Comparison of ENCODE assay signal across 1 cellular context in the genomic region with DNA sequence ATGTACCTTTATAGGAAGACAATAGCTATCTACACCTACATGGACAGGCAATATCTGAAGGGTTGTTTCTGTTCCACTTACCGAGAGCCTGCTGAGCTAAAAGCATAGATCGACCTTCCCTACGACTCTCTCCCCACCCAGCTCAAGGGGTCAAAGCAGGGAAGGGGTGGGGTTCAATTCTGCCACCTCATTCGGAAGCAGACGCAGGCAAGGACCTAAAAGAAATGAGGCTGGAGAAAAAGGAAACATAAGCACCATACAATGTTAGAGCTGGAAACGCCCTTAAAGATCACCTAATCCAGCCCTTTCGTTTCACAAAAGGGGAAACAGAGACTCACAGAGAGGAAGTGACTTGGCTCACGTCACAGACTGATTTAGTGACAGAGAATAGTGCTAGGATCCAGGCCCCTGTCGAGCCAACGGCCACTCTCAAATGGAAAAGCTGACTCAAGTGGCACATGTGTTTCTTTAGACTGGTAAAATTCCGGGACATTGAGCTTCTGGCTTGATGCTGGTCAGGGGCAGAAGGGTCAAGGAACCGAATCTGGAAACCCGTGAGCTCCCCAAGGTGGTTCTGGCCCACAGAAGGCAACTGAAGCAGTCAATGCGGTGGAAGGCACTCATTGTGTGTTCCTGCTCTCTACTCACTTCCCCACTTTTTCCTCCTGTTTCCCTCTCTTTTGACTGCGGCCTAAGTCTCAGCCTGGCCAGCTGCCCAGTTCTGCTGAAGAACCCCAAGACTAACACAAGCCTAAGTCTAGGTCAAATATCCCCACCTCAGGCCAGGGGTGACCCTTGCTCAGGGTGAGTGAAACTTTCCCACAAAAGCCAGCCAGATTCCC.
TF ChIP-seq lines count a peak whose summit lies in the region.

No MANE protein-coding gene starts in this region.

TF ChIP-seq in GM23338, 12 proteins besides CTCF, POLR2A, EP300 and RAD21 (continued from another document):
- no peak for TF ChIP-seq ZNF462 (CRISPR knock-in tag; IDR thresholded peaks at IDR 0.05)
TF ChIP-seq in GM23338: peak in this region for 0.
